In genomic region chr1:50251592-50252165, GRCh38 we compare ENCODE assay signal across 8 cellular contexts.
A peak's percentile ranks its signal among the peaks of the same experiment; 100 is the strongest.
DNase-seq lines count a peak whose midpoint lies in the region; ATAC-seq and TF ChIP-seq lines count a peak whose summit lies in the region.

No MANE protein-coding gene starts in this region.

- no peaks in the 10 kb centered on the region for H3K9me2 ChIP-seq in DOHH2 (replicated peaks; ENCODE audit: control insufficient read depth, low read length)

- H3K4me1 ChIP-seq in DOHH2 (ENCODE audit: control insufficient read depth, low read length), result peaks cover 59% of the 10 kb centered on the region

- no peaks in the 10 kb centered on the region for H3K27me3 ChIP-seq in DOHH2 (ENCODE audit: control insufficient read depth, low read length)

- peak overlapping the region; percentile 66 for H3K4me3 ChIP-seq in DOHH2 (ENCODE audit: low read length)

- H3K4me2 ChIP-seq in DOHH2 (ENCODE audit: low read length), result peak overlapping the region; percentile 82

- no peaks in the 10 kb centered on the region for H3K79me2 ChIP-seq in DOHH2 (ENCODE audit: control insufficient read depth, low read length)

- H3K4me3 Mint-ChIP-seq in activated CD4-positive, alpha-beta T cell treated with anti-CD3 and anti-CD28 coated beads, Interleukin-2, amount 10 ng/mL, durations not matched to agents 24 days and 14 days, result no peak overlapping the region

- H3K9me3 ChIP-seq in DOHH2 (ENCODE audit: control insufficient read depth, insufficient read depth, low read length), result no peaks in the 10 kb centered on the region

- H3K9me3 Mint-ChIP-seq in activated CD4-positive, alpha-beta T cell treated with anti-CD3 and anti-CD28 coated beads, Interleukin-2, amount 10 ng/mL, durations not matched to agents 24 days and 14 days, result no peaks in the 10 kb centered on the region

- H3K36me3 Mint-ChIP-seq in activated CD4-positive, alpha-beta T cell treated with anti-CD3 and anti-CD28 coated beads, Interleukin-2, amount 10 ng/mL, durations not matched to agents 24 days and 14 days (ENCODE audit: low read depth), result no peaks in the 10 kb centered on the region

- in situ Hi-C loops in KBM-7 (cut with MboI; ENCODE audit: low pct_unique_long_range_greater_than_20kb, low sequenced_read_pairs), result no loop called here

- H3K27ac ChIP-seq in DOHH2 (ENCODE audit: low read depth, low read length), result peak overlapping the region; percentile 76

- TF ChIP-seq CTCF in DOHH2 (IDR thresholded peaks at IDR 0.05; ENCODE audit: low read depth, low read length, poor library complexity, severe bottlenecking), result no peak

- H3K27me3 Mint-ChIP-seq in activated CD4-positive, alpha-beta T cell treated with anti-CD3 and anti-CD28 coated beads, Interleukin-2, amount 10 ng/mL, durations not matched to agents 24 days and 14 days, result peaks cover 3% of the 10 kb centered on the region

- no peaks in the 10 kb centered on the region for H4K20me1 ChIP-seq in DOHH2 (ENCODE audit: control insufficient read depth, insufficient read depth, low read depth, low read length)

- intact Hi-C loops in activated CD4-positive, alpha-beta T cell treated with anti-CD3 and anti-CD28 coated beads, Interleukin-2, amount 10 ng/mL, durations not matched to agents 24 days and 14 days (cut with micrococcal nuclease), result no loop called here

- no peaks in the 10 kb centered on the region for H3K36me3 ChIP-seq in DOHH2 (ENCODE audit: control insufficient read depth, low read length)

- H3K27ac Mint-ChIP-seq in activated CD4-positive, alpha-beta T cell treated with anti-CD3 and anti-CD28 coated beads, Interleukin-2, amount 10 ng/mL, durations not matched to agents 24 days and 14 days, result no peak overlapping the region

- peaks cover 3% of the 10 kb centered on the region for H3F3A ChIP-seq in DOHH2 (ENCODE audit: control insufficient read depth, insufficient read depth)

- no peaks in the 10 kb centered on the region for H3K4me1 Mint-ChIP-seq in activated CD4-positive, alpha-beta T cell treated with anti-CD3 and anti-CD28 coated beads, Interleukin-2, amount 10 ng/mL, durations not matched to agents 24 days and 14 days

- ATAC-seq in GM21529 (IDR thresholded peaks at IDR 0.05; ENCODE audit: unreplicated experiment), result peak; percentile 81

- DNase-seq in KBM-7 (peak; percentile 39), cerebellar cortex (ENCODE audit: low spot score) (peak; percentile 2), CD1c-positive myeloid dendritic cell (ENCODE audit: extremely low spot score) (no peak), HPDE6-E6E7 (ENCODE audit: extremely low spot score) (no peak)
- DNase-seq in stimulated activated CD4-positive, alpha-beta T cell treated with anti-CD3 and anti-CD28 coated beads, Interleukin-1b, Interleukin-23, amount 100 ng/mL, for 48 hours, result no peak
- no peak for DNase-seq in activated CD4-positive, alpha-beta T cell treated with anti-CD3 and anti-CD28 coated beads, Interleukin-2, amount 10 ng/mL, durations not matched to agents 24 days and 14 days

Comparison
In these comparisons a context has a peak if more than half of its experiments do, and no peak if none do; other contexts are left out.
1. DNase-seq: peak in KBM-7 (single experiment) and cerebellar cortex (single experiment); none in stimulated activated CD4-positive, alpha-beta T cell treated with anti-CD3 and anti-CD28 coated beads, Interleukin-1b, Interleukin-23, amount 100 ng/mL, for 48 hours (single experiment), CD1c-positive myeloid dendritic cell (single experiment), HPDE6-E6E7 (single experiment) and activated CD4-positive, alpha-beta T cell treated with anti-CD3 and anti-CD28 coated beads, Interleukin-2, amount 10 ng/mL, durations not matched to agents 24 days and 14 days (single experiment).